In genomic region chr6:31874836-31875572, GRCh38 we compare ENCODE assay signal across 28 cellular contexts. TPM values are rescaled to one million over a fixed set of nuclear protein-coding genes. Genes with fewer than 3 reads are reported as not detected.
DNase-seq lines count a peak whose midpoint lies in the region; ATAC-seq and TF ChIP-seq lines count a peak whose summit lies in the region.
"Had no signal": no experiment of that assay in that cellular context is flagged by ENCODE, and none has a peak within 500 bp of the region (broad histone marks: within the 10 kb centered on the region; RNA-seq: fewer than 3 reads in every experiment).

No MANE protein-coding gene starts in this region.

- ATAC-seq in Panc1 (0 out of 2 replicates have a peak, but pooled peaks have one; percentile 7), mucosa of descending colon (peak; percentile 35)
- ATAC-seq: A549; heart right ventricle; right lobe of liver; stimulated activated memory B cell treated with anti-CD40 and anti-IgM and Interleukin-4, amounts not matched to agents 10 μg/mL and 1 μg/mL and 100 μg/mL, for 72 hours had no signal

- TF ChIP-seq CTCF in breast epithelium (IDR thresholded peaks at IDR 0.05) (no peak), Panc1 (IDR thresholded peaks at IDR 0.05) (no peak), mucosa of descending colon (IDR thresholded peaks at IDR 0.05) (no peak), transverse colon (IDR thresholded peaks at IDR 0.05) (no peak), esophagus muscularis mucosa (IDR thresholded peaks at IDR 0.05) (no peak), vagina (IDR thresholded peaks at IDR 0.05) (no peak)

- H3K36me3 ChIP-seq in breast epithelium = no peaks in the 10 kb centered on the region
- H3K36me3 ChIP-seq in Panc1 (ENCODE audit: control insufficient read depth, insufficient read depth, low read length) = no peaks in the 10 kb centered on the region
- no peaks in the 10 kb centered on the region for H3K36me3 ChIP-seq in mucosa of descending colon (ENCODE audit: low read depth)
- H3K36me3 ChIP-seq in transverse colon = peaks cover 0 to 4% (median 0%) of the 10 kb centered on the region in 4 donors
- peaks cover 5 to 7% (median 6%) of the 10 kb centered on the region in 4 donors for H3K36me3 ChIP-seq in esophagus muscularis mucosa
- peaks cover 0 to 7% of the 10 kb centered on the region in 2 donors for H3K36me3 ChIP-seq in vagina
- H3K36me3 ChIP-seq: neural progenitor cell had no signal

- TF ChIP-seq EP300 in transverse colon (IDR thresholded peaks at IDR 0.05; ENCODE audit: low read depth) (no peak), esophagus muscularis mucosa (IDR thresholded peaks at IDR 0.05) (no peak)

- CTCF ChIA-PET in Panc1 (lab: Charles Lee) = interaction anchor here (0.6 to 1.0 kb wide), 2 partner anchors 24 to 432 kb away, joined by 3 to 9 read pairs; no protein-coding TSS in a partner anchor

- H3K27me3 ChIP-seq in breast epithelium = no peaks in the 10 kb centered on the region
- no peaks in the 10 kb centered on the region for H3K27me3 ChIP-seq in Panc1 (ENCODE audit: control insufficient read depth, insufficient read depth, low read length)
- H3K27me3 ChIP-seq in transverse colon = no peaks in the 10 kb centered on the region
- H3K27me3 ChIP-seq in esophagus muscularis mucosa = no peaks in the 10 kb centered on the region
- no peaks in the 10 kb centered on the region for H3K27me3 ChIP-seq in vagina
- H3K27me3 ChIP-seq: heart right ventricle, neural progenitor cell, right lobe of liver, testis had no signal

- no peak overlapping the region for H3K27ac ChIP-seq in breast epithelium
- H3K27ac ChIP-seq in Panc1 (ENCODE audit: low read length) = peak overlapping the region; percentile 67
- peak overlapping the region; percentile 86 to 96 (median 92) for H3K27ac ChIP-seq in transverse colon
- no peak overlapping the region for H3K27ac ChIP-seq in esophagus muscularis mucosa (replicated peaks in 1 of 4)
- no peak overlapping the region for H3K27ac ChIP-seq in vagina
- H3K27ac ChIP-seq: A549, heart right ventricle, neural progenitor cell, right lobe of liver, testis, WERI-Rb-1 had no signal

- POLR2A ChIA-PET in Panc1 (lab: Charles Lee) = interaction anchor here (0.6 kb wide), 2 partner anchors 17 to 179 kb away, joined by 3 read pairs; no protein-coding TSS in a partner anchor

- H3K4me3 ChIP-seq in breast epithelium = no peak overlapping the region
- no peak overlapping the region for H3K4me3 ChIP-seq in Panc1 (ENCODE audit: low read depth in 2 of 2, low read length in 2 of 2)
- no peak overlapping the region for H3K4me3 ChIP-seq in mucosa of descending colon
- H3K4me3 ChIP-seq in transverse colon = no peak overlapping the region
- no peak overlapping the region for H3K4me3 ChIP-seq in esophagus muscularis mucosa
- no peak overlapping the region for H3K4me3 ChIP-seq in vagina
- H3K4me3 ChIP-seq: A549, heart right ventricle, neural progenitor cell, right lobe of liver, testis had no signal

- intact Hi-C loops in breast epithelium (cut with DNase I; ENCODE audit: low total_unique reads) (no loop called here), Panc1 (cut with micrococcal nuclease; ENCODE audit: unreplicated experiment) (no loop called here), mucosa of descending colon (cut with DNase I, micrococcal nuclease) (no loop called here), transverse colon (cut with DNase I; ENCODE audit: low total_unique reads) (no loop called here), esophagus muscularis mucosa (cut with DNase I) (no loop called here), vagina (cut with DNase I) (no loop called here)

- no peaks in the 10 kb centered on the region for H3K9me3 ChIP-seq in breast epithelium
- no peaks in the 10 kb centered on the region for H3K9me3 ChIP-seq in Panc1 (ENCODE audit: control insufficient read depth, insufficient read depth, low read depth, low read length)
- no peaks in the 10 kb centered on the region for H3K9me3 ChIP-seq in mucosa of descending colon
- no peaks in the 10 kb centered on the region for H3K9me3 ChIP-seq in transverse colon
- H3K9me3 ChIP-seq in esophagus muscularis mucosa = no peaks in the 10 kb centered on the region
- no peaks in the 10 kb centered on the region for H3K9me3 ChIP-seq in vagina
- H3K9me3 ChIP-seq: A549, heart right ventricle, right lobe of liver, testis had no signal

- H3K4me1 ChIP-seq in breast epithelium (no peaks in the 10 kb centered on the region), Panc1 (ENCODE audit: control insufficient read depth, insufficient read depth, low read length) (peaks cover 45% of the 10 kb centered on the region), mucosa of descending colon (ENCODE audit: low read depth) (peaks cover 32% of the 10 kb centered on the region), transverse colon (peaks cover 14 to 33% (median 31%) of the 10 kb centered on the region in 4 donors), esophagus muscularis mucosa (no peaks in the 10 kb centered on the region), vagina (peaks cover 8% of the 10 kb centered on the region)
- H3K4me1 ChIP-seq: A549, heart right ventricle, right lobe of liver, testis had no signal

- DNase-seq in T47D (ENCODE audit: low read depth in 1 of 2, low spot score in 1 of 2) = peak; percentile 54 to 63
- no peak for DNase-seq in breast epithelium (ENCODE audit: low spot score in 2 of 2)
- no peak for DNase-seq in Panc1 (ENCODE audit: low read depth, low spot score)
- no peak for DNase-seq in mucosa of descending colon
- no peak for DNase-seq in transverse colon
- DNase-seq in esophagus muscularis mucosa (ENCODE audit: extremely low spot score) = no peak
- no peak for DNase-seq in vagina (ENCODE audit: extremely low spot score in 2 of 2)
- DNase-seq in SKM-1 (lab: John Stamatoyannopoulos, UW; ENCODE audit: unreplicated experiment) = no peak
- DNase-seq: activated CD4-positive, alpha-beta T cell treated with anti-CD3 and anti-CD28 coated beads, Interleukin-2, amount 10 ng/mL, durations not matched to agents 7 days and 5 days; activated naive CD4-positive, alpha-beta T cell treated with anti-CD3 and anti-CD28 coated beads, Interleukin-2, amount 50 U/mL, for 16 hours; amniotic stem cell; effector CD8-positive, alpha-beta T cell; foreskin fibroblast; GF-D8; heart right ventricle; mammary epithelial cell; NCI-H1105; NCI-H1930; NCI-H69; right lobe of liver; stimulated activated CD4-positive, alpha-beta T cell treated with anti-CD3 and anti-CD28 coated beads, Interleukin-4, amount 100 ng/mL, for 24 hours; testis; WERI-Rb-1 had no signal

- 53% methylated on average over 5 of the region's 5 CpGs; no CpG with 5 or more reads in 1 of the 2 donors for WGBS in transverse colon (ENCODE audit: low coverage in 1 of 2), 2 donors
- 80% methylated on average over 5 of the region's 5 CpGs for WGBS in esophagus muscularis mucosa

- BruUV-seq in Panc1 (replicated peaks; lab: Mats Ljungman, UMichigan) = no TSS peak

- in situ Hi-C loops in T47D (cut with HindIII; ENCODE audit: low pct_unique_long_range_greater_than_20kb, low sequenced_read_pairs) (no loop called here), Panc1 (cut with HindIII; ENCODE audit: low pct_unique_long_range_greater_than_20kb, low sequenced_read_pairs) (no loop called here), transverse colon (cut with MboI; ENCODE audit: low pct_ligation_motif_present in 1 of 4, low pct_unique_long_range_greater_than_20kb in 1 of 4, low sequenced_read_pairs in 3 of 4) (no loop called here)

- TF ChIP-seq POLR2A in breast epithelium (IDR thresholded peaks at IDR 0.05) = no peak
- TF ChIP-seq POLR2A in transverse colon (IDR thresholded peaks at IDR 0.05) = no peak
- no peak for TF ChIP-seq POLR2A in esophagus muscularis mucosa (IDR thresholded peaks at IDR 0.05; ENCODE audit: low read depth)
- TF ChIP-seq POLR2A in vagina (IDR thresholded peaks at IDR 0.05) = no peak

RNA-seq across cellular contexts. Expression of gene SLC44A4, which starts 3.8 kb away (rescaled TPM):
- total RNA-seq in breast epithelium = 10 to 100 TPM in 2 of 3 donors, under 1 TPM in 1; 0.32 to 35.4 (median 10.5) TPM
- total RNA-seq in Panc1 (2021; ENCODE audit: unreplicated experiment) = 2.7 TPM
- 2.6 TPM for polyA plus RNA-seq in Panc1 (2012; ENCODE audit: insufficient read length)
- 100 to 1,000 TPM; 332 to 795 (median 740) TPM for total RNA-seq in mucosa of descending colon
- 100 to 1,000 TPM; 149 to 734 (median 395) TPM for total RNA-seq in transverse colon
- total RNA-seq in esophagus muscularis mucosa = under 1 TPM in 2 of 4 donors, not detected in 2; 0.19 to 0.80 TPM
- 5.9 TPM for total RNA-seq in vagina
- total RNA-seq: mammary epithelial cell; RPMI7951; T-helper 2 cell treated with Interferon-gamma antibody and Interleukin-4, amounts not matched to agents 100 ng/mL and 5 ng/mL, for 36 hours had no signal
- polyA plus RNA-seq: mammary epithelial cell had no signal

RNA-seq across cellular contexts. Expression of gene NEU1, which starts 12.4 kb away (rescaled TPM):
- total RNA-seq in breast epithelium (10 to 100 TPM; 44.6 to 57.3 (median 48.9) TPM), Panc1 (2021; ENCODE audit: unreplicated experiment) (111 TPM), mucosa of descending colon (10 to 100 TPM; 44.0 to 65.7 (median 45.0) TPM), transverse colon (10 to 100 TPM; 21.1 to 88.7 (median 65.4) TPM), esophagus muscularis mucosa (10 to 100 TPM; 24.9 to 39.6 (median 34.9) TPM), vagina (26.0 TPM)
- polyA plus RNA-seq in Panc1 (2012; ENCODE audit: insufficient read length) = 103 TPM

RNA-seq across cellular contexts. Expression of gene EHMT2, which starts 22.5 kb away (rescaled TPM):
- total RNA-seq in breast epithelium = 10 to 100 TPM; 34.6 to 37.5 (median 37.0) TPM
- 60.4 TPM for total RNA-seq in Panc1 (2021; ENCODE audit: unreplicated experiment)
- 91.0 TPM for polyA plus RNA-seq in Panc1 (2012; ENCODE audit: insufficient read length)
- total RNA-seq in mucosa of descending colon = 10 to 100 TPM; 29.6 to 50.1 (median 36.4) TPM
- total RNA-seq in transverse colon = 10 to 100 TPM; 25.9 to 33.3 (median 27.9) TPM
- 10 to 100 TPM; 25.7 to 48.4 (median 38.1) TPM for total RNA-seq in esophagus muscularis mucosa
- total RNA-seq in vagina = 45.2 TPM

RNA-seq across cellular contexts. Expression of gene ZBTB12, which starts 26.9 kb away (rescaled TPM):
- 1 to 10 TPM in 2 of 3 donors, under 1 TPM in 1; 0.64 to 3.3 (median 1.9) TPM for total RNA-seq in breast epithelium
- 9.4 TPM for total RNA-seq in Panc1 (2021; ENCODE audit: unreplicated experiment)
- polyA plus RNA-seq in Panc1 (2012; ENCODE audit: insufficient read length) = 13.8 TPM
- total RNA-seq in mucosa of descending colon = 1 to 10 TPM; 2.3 to 6.2 (median 3.4) TPM
- 1 to 10 TPM in 1 of 4 donors, under 1 TPM in 3; 0.14 to 1.3 (median 0.77) TPM for total RNA-seq in transverse colon
- total RNA-seq in esophagus muscularis mucosa = 1 to 10 TPM in 3 of 4 donors, under 1 TPM in 1; 0.66 to 2.5 (median 1.6) TPM
- total RNA-seq in vagina = 1.7 TPM

RNA-seq across cellular contexts. Expression of gene HSPA1B, which starts 47.5 kb away (rescaled TPM):
- total RNA-seq in breast epithelium = 100 to 1,000 TPM; 113 to 376 (median 232) TPM
- total RNA-seq in Panc1 (2021; ENCODE audit: unreplicated experiment) = 147 TPM
- polyA plus RNA-seq in Panc1 (2012; ENCODE audit: insufficient read length) = 235 TPM
- total RNA-seq in mucosa of descending colon = 100 to 1,000 TPM; 172 to 254 (median 200) TPM
- 100 to 1,000 TPM; 104 to 471 (median 278) TPM for total RNA-seq in transverse colon
- 100 to 1,000 TPM; 120 to 315 (median 274) TPM for total RNA-seq in esophagus muscularis mucosa
- 466 TPM for total RNA-seq in vagina

Comparison
In these comparisons a context has a peak if more than half of its experiments do, and no peak if none do; other contexts are left out.
1. DNase-seq: peak in T47D (2 of 2); none in breast epithelium (0 of 2), Panc1 (single experiment), mucosa of descending colon (0 of 3), transverse colon (single experiment), esophagus muscularis mucosa (single experiment), vagina (0 of 2) and SKM-1 (single experiment).
2. H3K27ac ChIP-seq: peak in Panc1 (single experiment) and transverse colon (4 of 4); none in breast epithelium (0 of 2), esophagus muscularis mucosa (0 of 4) and vagina (single experiment).
3. RNA of gene SLC44A4, which starts 3.8 kb away (total RNA-seq): 332 to 795 TPM in mucosa of descending colon and 149 to 734 TPM in transverse colon; 0.32 to 35.4 TPM in breast epithelium, 5.9 TPM in vagina (single experiment), 2.7 TPM in Panc1 (single experiment) and 0.19 to 0.80 TPM in esophagus muscularis mucosa; every median in the first group is over 4 times any median in the second.